In genomic region chr5:6943197-6943596, GRCh38 we compare ENCODE assay signal across 1 cellular context.
TF ChIP-seq lines count a peak whose summit lies in the region.

No MANE protein-coding gene starts in this region.

TF ChIP-seq in IMR-90, 13 proteins besides CTCF, POLR2A, EP300 and RAD21:
- TF ChIP-seq BHLHE40 (IDR thresholded peaks at IDR 0.05; ENCODE audit: low read depth, low read length) (no peak), MAZ (IDR thresholded peaks at IDR 0.05; ENCODE audit: borderline replicate concordance, low read depth, low read length) (no peak), RCOR1 (IDR thresholded peaks at IDR 0.05; ENCODE audit: insufficient replicate concordance, low read length) (no peak), CHD1 (IDR thresholded peaks at IDR 0.05; ENCODE audit: low read depth, low read length) (no peak), MXI1 (IDR thresholded peaks at IDR 0.05; ENCODE audit: borderline replicate concordance, low read depth, low read length) (no peak), MAFK (IDR thresholded peaks at IDR 0.05; ENCODE audit: low read depth, low read length) (no peak), CEBPB (IDR thresholded peaks at IDR 0.05; ENCODE audit: low read depth, low read length) (no peak), SMC3 (IDR thresholded peaks at IDR 0.05; ENCODE audit: low read depth, low read length) (no peak), RFX5 (IDR thresholded peaks at IDR 0.05; ENCODE audit: low read depth, low read length) (no peak), FOS (IDR thresholded peaks at IDR 0.05; ENCODE audit: low read depth, low read length) (no peak), USF2 (IDR thresholded peaks at IDR 0.05; ENCODE audit: low read depth, low read length) (no peak), NFE2L2 (IDR thresholded peaks at IDR 0.05; ENCODE audit: low read depth, low read length) (no peak)
- TF ChIP-seq, protein P1, sequence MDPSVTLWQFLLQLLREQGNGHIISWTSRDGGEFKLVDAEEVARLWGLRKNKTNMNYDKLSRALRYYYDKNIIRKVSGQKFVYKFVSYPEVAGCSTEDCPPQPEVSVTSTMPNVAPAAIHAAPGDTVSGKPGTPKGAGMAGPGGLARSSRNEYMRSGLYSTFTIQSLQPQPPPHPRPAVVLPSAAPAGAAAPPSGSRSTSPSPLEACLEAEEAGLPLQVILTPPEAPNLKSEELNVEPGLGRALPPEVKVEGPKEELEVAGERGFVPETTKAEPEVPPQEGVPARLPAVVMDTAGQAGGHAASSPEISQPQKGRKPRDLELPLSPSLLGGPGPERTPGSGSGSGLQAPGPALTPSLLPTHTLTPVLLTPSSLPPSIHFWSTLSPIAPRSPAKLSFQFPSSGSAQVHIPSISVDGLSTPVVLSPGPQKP (IDR thresholded peaks at IDR 0.05; ENCODE audit: borderline replicate concordance, low read depth, low read length) = no peak
